Comparison of ENCODE assay signal across 17 cellular contexts in genomic region chrX:10054396-10054795, GRCh38.
"Had no signal": no experiment of that assay in that cellular context is flagged by ENCODE, and none has a peak within 500 bp of the region (broad histone marks: within the 10 kb centered on the region; RNA-seq: fewer than 3 reads in every experiment).

No MANE protein-coding gene starts in this region.

- H3K27ac ChIP-seq: brain microvascular endothelial cell, coronary artery, gastroesophageal sphincter, spleen, thyroid gland, uterus had no signal

- H3K27me3 ChIP-seq: brain microvascular endothelial cell, gastroesophageal sphincter, spleen, thyroid gland, uterus had no signal

- DNase-seq: activated CD4-positive, alpha-beta T cell treated with anti-CD3 and anti-CD28 coated beads, Interleukin-2, amount 10 ng/mL, durations not matched to agents 7 days and 5 days; activated CD8-positive, alpha-beta T cell treated with anti-CD3 and anti-CD28 coated beads, Interleukin-2, amount 10 ng/mL, durations not matched to agents 7 days and 5 days; activated naive CD4-positive, alpha-beta T cell treated with anti-CD3 and anti-CD28 coated beads for 36 hours; activated T-cell treated with anti-CD3 and anti-CD28 coated beads, Interleukin-2, amount 50 U/mL, for 4 hours; anterior cingulate cortex; brain microvascular endothelial cell; heart left ventricle; kidney; mesendoderm; naive thymus-derived CD4-positive, alpha-beta T cell; spleen; stimulated activated naive CD4-positive, alpha-beta T cell; thyroid gland; uterus had no signal

- H3K4me3 ChIP-seq: coronary artery, gastroesophageal sphincter, heart left ventricle, spleen, thyroid gland, uterus had no signal

- H3K9me3 ChIP-seq: gastroesophageal sphincter, thyroid gland, uterus had no signal

- ATAC-seq: activated CD8-positive, alpha-beta T cell treated with anti-CD3 and anti-CD28 coated beads, Interleukin-2, amount 10 ng/mL, durations not matched to agents 7 days and 5 days; activated T-cell treated with anti-CD3 and anti-CD28 coated beads, Interleukin-2, amount 50 U/mL, for 4 hours; gastroesophageal sphincter; heart left ventricle; left lobe of liver; naive thymus-derived CD4-positive, alpha-beta T cell had no signal

- FAIRE-seq: kidney had no signal

- H3K36me3 ChIP-seq: brain microvascular endothelial cell, gastroesophageal sphincter, heart left ventricle, thyroid gland, uterus had no signal
